In the genomic region with DNA sequence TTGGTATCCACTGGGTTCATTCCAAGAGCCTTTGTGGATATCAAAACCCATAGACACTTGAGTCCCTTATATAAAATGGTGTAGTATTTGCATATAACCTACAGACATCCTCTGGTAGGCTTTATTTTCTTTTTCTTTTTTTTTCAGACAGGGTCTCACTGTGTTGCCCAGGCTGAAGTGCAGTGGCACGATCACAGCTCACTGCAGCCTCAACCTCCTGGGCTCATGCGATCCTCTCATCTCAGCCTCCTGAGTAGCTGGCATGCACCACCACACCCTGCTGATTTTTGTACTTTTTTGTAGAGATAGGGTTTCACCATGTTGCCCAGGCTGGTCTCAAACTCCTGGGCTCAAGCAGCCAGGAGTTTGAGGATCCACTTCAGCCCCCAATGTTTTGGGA, we compare ENCODE assay signal across 6 cellular contexts. TPM values are rescaled to one million over a fixed set of nuclear protein-coding genes. Genes with fewer than 3 reads are reported as not detected.
DNase-seq lines count a peak whose midpoint lies in the region; ATAC-seq and TF ChIP-seq lines count a peak whose summit lies in the region.
"Not testable (repeated sequence)": the region's sequence is repeated elsewhere in the genome, so short reads cannot be mapped to it uniquely, and the experiment has no call there.

No MANE protein-coding gene starts in this region.

- not testable (repeated sequence) for H3K4me3 Mint-ChIP-seq in WTC11

- TF ChIP-seq CTCF in WTC11 (IDR thresholded peaks at IDR 0.05); neutrophil (IDR thresholded peaks at IDR 0.05): not testable (repeated sequence)

- POLR2A ChIA-PET in WTC11 (lab: Charles Lee) = not testable (repeated sequence)

- H3K9me3 Mint-ChIP-seq in WTC11 = not testable (repeated sequence)

- CTCF ChIA-PET in WTC11 (lab: Charles Lee) = not testable (repeated sequence)

- not testable (repeated sequence) for H3K36me3 Mint-ChIP-seq in WTC11

- ATAC-seq in WTC11 = not testable (repeated sequence)

- H3K27me3 Mint-ChIP-seq in WTC11 (ENCODE audit: low read depth) = not testable (repeated sequence)

- H3K27me3 ChIP-seq in layer of hippocampus (ENCODE audit: control insufficient read depth, insufficient read depth, low read length); neutrophil: not testable (repeated sequence)

- not testable (repeated sequence) for H3K4me3 ChIP-seq in neutrophil (ENCODE audit: low read depth in 1 of 2, low read length in 1 of 2)

- H3K36me3 ChIP-seq in neutrophil = not testable (repeated sequence)

- H3K27ac ChIP-seq in angular gyrus (ENCODE audit: low read depth, low read length) (peak overlapping the region; percentile 93), cingulate gyrus (ENCODE audit: low read depth, low read length) (peak overlapping the region; percentile 95), layer of hippocampus (ENCODE audit: low read depth, low read length) (peak overlapping the region; percentile 91), neutrophil (peak overlapping the region; percentile 53), temporal lobe (ENCODE audit: low read depth, low read length) (peak overlapping the region; percentile 94)

- H3K27ac Mint-ChIP-seq in WTC11 = not testable (repeated sequence)

- not testable (repeated sequence) for H3K4me1 Mint-ChIP-seq in WTC11

- H3K4me1 ChIP-seq in neutrophil (ENCODE audit: control insufficient read depth in 1 of 2, insufficient read depth in 1 of 2, low read depth in 1 of 2, low read length in 1 of 2) = peaks cover 25 to 39% of the 10 kb centered on the region in 2 experiments

- DNase-seq in WTC11 (ENCODE audit: low spot score) = not testable (repeated sequence)

- H3K9me3 ChIP-seq in neutrophil = not testable (repeated sequence)

TF ChIP-seq in WTC11, 78 proteins besides CTCF, POLR2A, EP300 and RAD21:
- TF ChIP-seq ZNF121 (CRISPR knock-in tag; IDR thresholded peaks at IDR 0.05) = peak; percentile 54; the same call in 1 of the 2 replicates
TF ChIP-seq in WTC11: peak in this region for 1; not testable (repeated sequence) for 77.

RNA-seq across cellular contexts. Expression of a gene that starts 13.9 kb away (rescaled TPM):
- total RNA-seq in WTC11 (2021) (18.0 to 19.5 TPM (median 18.1 TPM) in 3 replicates), temporal lobe (34.4 TPM)
